Comparison of ENCODE assay signal across 17 cellular contexts in the genomic region with DNA sequence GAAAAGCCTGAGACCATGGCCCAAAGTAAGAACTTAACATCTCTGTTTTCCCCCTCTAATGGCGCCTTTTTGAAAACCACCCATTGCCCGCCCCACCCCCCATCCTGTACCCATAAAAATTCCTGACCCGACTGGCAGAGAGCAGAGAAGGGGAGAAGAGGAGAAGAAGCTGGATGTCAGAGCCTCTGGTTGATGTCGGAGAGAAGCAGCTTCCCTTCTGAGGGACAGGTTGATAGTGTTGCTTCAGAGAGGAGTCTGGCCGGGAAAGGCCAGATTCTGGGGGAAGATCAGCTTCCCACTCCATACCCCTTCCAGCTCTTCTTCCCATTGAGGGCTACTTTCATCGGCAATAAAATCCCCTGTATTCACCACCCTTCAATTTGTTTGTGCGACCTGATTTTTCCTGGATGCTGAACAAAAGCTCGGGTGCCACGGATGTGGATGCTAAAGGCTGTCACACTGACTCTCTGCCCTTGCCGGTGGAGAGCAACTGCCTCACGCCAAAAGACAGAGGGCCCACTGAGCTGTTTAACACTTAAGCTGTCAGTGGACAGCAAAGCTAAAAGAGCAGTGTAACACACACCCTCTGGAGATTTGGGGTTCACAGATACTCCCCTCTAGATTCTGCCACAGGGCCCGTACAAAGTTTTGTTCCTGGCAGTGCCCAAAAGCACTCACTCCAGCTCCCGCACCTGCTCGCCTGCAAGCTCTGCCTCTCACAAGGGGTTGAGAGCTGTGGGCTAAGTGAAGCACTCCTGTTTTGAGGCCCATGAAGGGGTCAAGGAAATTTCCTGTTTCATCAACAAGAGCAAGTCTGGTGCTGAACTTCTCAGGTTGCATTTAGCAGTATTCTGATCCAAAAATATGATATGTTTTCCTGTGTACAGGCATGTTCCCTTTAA.
"Had no signal": no experiment of that assay in that cellular context is flagged by ENCODE, and none has a peak within 500 bp of the region (broad histone marks: within the 10 kb centered on the region; RNA-seq: fewer than 3 reads in every experiment).

No MANE protein-coding gene starts in this region.

- H3K9me3 ChIP-seq: ascending aorta, breast epithelium, esophagus squamous epithelium had no signal

- H3K4me3 ChIP-seq: ascending aorta, breast epithelium, esophagus squamous epithelium had no signal

- ATAC-seq: natural killer cell treated with Interleukin-12 subunit alpha and Interleukin-12 subunit beta and Interleukin-15 and Interleukin-18, amount 100 ng/mL, for 72 hours had no signal

- H3K36me3 ChIP-seq: ascending aorta, breast epithelium, esophagus squamous epithelium had no signal

- DNase-seq: activated CD4-positive, alpha-beta T cell treated with anti-CD3 and anti-CD28 coated beads for 1 hour; activated CD8-positive, alpha-beta memory T cell treated with anti-CD3 and anti-CD28 coated beads for 24 hours; activated CD8-positive, alpha-beta memory T cell treated with anti-CD3 and anti-CD28 coated beads, Interleukin-2, amount 50 U/mL, for 48 hours; activated effector memory CD4-positive, alpha-beta T cell treated with Interleukin-2 at 50 U/mL for 16 hours; activated naive CD4-positive, alpha-beta T cell treated with anti-CD3 and anti-CD28 coated beads, Interleukin-2, amount 50 U/mL, for 16 hours; activated T-cell treated with anti-CD3 and anti-CD28 coated beads, Interleukin-2, amount 50 U/mL, for 48 hours; effector memory CD4-positive, alpha-beta T cell; esophagus squamous epithelium; occipital lobe; posterior cingulate gyrus; stimulated activated CD8-positive, alpha-beta memory T cell treated with anti-CD3 and anti-CD28 coated beads, Interleukin-4, amount 100 ng/mL, for 48 hours; stimulated activated naive CD4-positive, alpha-beta T cell; T-helper 1 cell; T-helper 9 cell had no signal

- H3K27me3 ChIP-seq: ascending aorta, breast epithelium, esophagus squamous epithelium had no signal

- H3K4me1 ChIP-seq: ascending aorta, breast epithelium, esophagus squamous epithelium had no signal

- H3K27ac ChIP-seq: ascending aorta, breast epithelium, esophagus squamous epithelium had no signal
